Comparison of ENCODE assay signal across 12 cellular contexts in the genomic region with DNA sequence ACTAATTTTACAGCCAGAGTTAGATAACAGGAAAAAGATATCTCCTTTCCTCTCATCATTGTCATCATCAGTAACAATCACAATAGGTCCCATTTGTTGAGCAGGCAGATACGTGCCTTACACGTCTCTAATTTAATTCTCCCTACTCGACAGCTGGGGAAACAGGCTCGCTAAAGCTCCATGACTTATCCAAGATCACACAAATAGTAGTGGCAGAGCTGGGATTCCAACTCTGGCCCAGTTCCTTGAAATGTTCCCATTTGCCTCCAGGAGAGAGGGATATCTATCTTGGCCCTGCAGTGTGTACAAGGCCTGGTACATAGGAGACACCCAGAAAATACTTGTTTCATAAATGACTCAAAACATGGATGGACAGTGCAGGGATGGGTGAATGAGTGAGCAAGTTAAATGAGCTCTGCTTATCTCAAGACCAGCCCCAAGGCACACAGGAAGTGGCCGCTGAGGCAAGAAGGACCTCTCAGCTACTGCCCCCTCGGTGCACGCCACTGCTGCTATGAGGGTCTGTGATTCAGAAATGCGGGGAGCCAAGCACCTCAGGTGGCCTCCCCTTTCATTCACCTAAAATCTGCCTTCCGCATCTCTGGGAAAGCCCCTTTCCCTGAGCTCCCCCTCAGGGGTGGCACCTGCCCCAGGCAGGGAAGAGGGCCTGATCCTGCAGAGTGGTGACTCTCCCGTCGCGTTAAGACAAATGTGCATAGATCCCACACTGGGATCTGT. TPM values are rescaled to one million over a fixed set of nuclear protein-coding genes. Genes with fewer than 3 reads are reported as not detected.
DNase-seq lines count a peak whose midpoint lies in the region; ATAC-seq and TF ChIP-seq lines count a peak whose summit lies in the region.
"Had no signal": no experiment of that assay in that cellular context is flagged by ENCODE, and none has a peak within 500 bp of the region (broad histone marks: within the 10 kb centered on the region; RNA-seq: fewer than 3 reads in every experiment).

No MANE protein-coding gene starts in this region.

- DNase-seq in ELR (ENCODE audit: low read depth) = peak; percentile 71
- DNase-seq in IMR-90 = peak; percentile 44
- DNase-seq in cardiac fibroblast (ENCODE audit: low read depth in 2 of 2) = peak; percentile 21 to 23
- DNase-seq in neuronal stem cell (ENCODE audit: low spot score) = no peak
- no peak for DNase-seq in NCI-H1048 (lab: John Stamatoyannopoulos, UW)
- no peak for DNase-seq in RWPE1 (ENCODE audit: low spot score)
- no peak for DNase-seq in DMS153 (lab: John Stamatoyannopoulos, UW)
- DNase-seq: activated CD4-positive, alpha-beta memory T cell treated with anti-CD3 and anti-CD28 coated beads, Interleukin-2, amount 10 ng/mL, durations not matched to agents 7 days and 5 days; CD4-positive, CD25-positive, alpha-beta regulatory T cell; MM.1S had no signal

- H4K91ac ChIP-seq in IMR-90 (ENCODE audit: insufficient read depth, low read depth, low read length) (no peak overlapping the region), neuronal stem cell (ENCODE audit: low read depth, low read length, poor library complexity) (no peak overlapping the region)

- no peak overlapping the region for H2BK20ac ChIP-seq in IMR-90 (ENCODE audit: low read depth, low read length)

- dilution Hi-C loops in IMR-90 (cut with HindIII; ENCODE audit: low sequenced_read_pairs, unreplicated experiment) = no loop called here

- WGBS in IMR-90 (ENCODE audit: extremely low coverage in 2 of 2, insufficient read length in 1 of 2), 2 experiments = 60% methylated on average over 2 of the region's 12 CpGs; no CpG with 5 or more reads in 1 of the 2 experiments
- WGBS in neuronal stem cell (ENCODE audit: extremely low coverage in 2 of 2, insufficient read length in 2 of 2, insufficient replicate concordance in 1 of 2), 2 donors = no CpG with 5 or more reads among the region's 12 CpGs

- intact Hi-C loops in IMR-90 (cut with micrococcal nuclease) = no loop called here

- H3K23ac ChIP-seq in IMR-90 (ENCODE audit: low read depth, low read length) (no peak overlapping the region), neuronal stem cell (ENCODE audit: low read depth, low read length, poor library complexity) (peak overlapping the region; percentile 3)

- no peak overlapping the region for H2AK9ac ChIP-seq in IMR-90 (replicated peaks; ENCODE audit: low read depth, low read length, poor library complexity)

- peaks cover 22% of the 10 kb centered on the region for H3K4me1 ChIP-seq in IMR-90 (ENCODE audit: control insufficient read depth, insufficient read depth, low read length)
- peaks cover 35 to 44% of the 10 kb centered on the region in 2 donors for H3K4me1 ChIP-seq in neuronal stem cell (ENCODE audit: control insufficient read depth in 2 of 2, insufficient read depth in 1 of 2, low read depth in 1 of 2, low read length in 2 of 2)

- no peak overlapping the region for H3K27ac ChIP-seq in IMR-90 (ENCODE audit: insufficient read depth, low read length)
- no peak overlapping the region for H3K27ac ChIP-seq in neuronal stem cell (replicated peaks; ENCODE audit: low read length)
- no peak overlapping the region for H3K27ac ChIP-seq in RWPE1

- TF ChIP-seq CTCF in IMR-90 (conservative IDR thresholded peaks at IDR 0.05; ENCODE audit: low read depth, low read length) = no peak
- TF ChIP-seq CTCF in cardiac fibroblast (IDR thresholded peaks at IDR 0.05; ENCODE audit: low read depth, low read length) = no peak
- no peak for TF ChIP-seq CTCF in RWPE1 (conservative IDR thresholded peaks at IDR 0.05; ENCODE audit: low read depth)

- CTCF ChIA-PET in IMR-90 (lab: Yijun Ruan, JAX) = no interaction called here
- CTCF ChIA-PET in RWPE1 (lab: Yijun Ruan, JAX) = interaction anchor here (0.6 kb wide), 2 partner anchors 129 to 581 kb away, joined by 3 to 4 read pairs; no protein-coding TSS in a partner anchor

- H4K5ac ChIP-seq in IMR-90 (ENCODE audit: low read depth, low read length) = no peak overlapping the region

- H3K27me3 ChIP-seq in IMR-90 (ENCODE audit: control insufficient read depth, insufficient read depth, low read length) = peaks cover 48% of the 10 kb centered on the region
- peaks cover 0 to 22% (median 2%) of the 10 kb centered on the region in 3 experiments for H3K27me3 ChIP-seq in neuronal stem cell (ENCODE audit: control insufficient read depth in 3 of 3, insufficient read depth in 3 of 3, low read depth in 1 of 3, low read length in 3 of 3)

- H3K4me3 ChIP-seq in IMR-90 (ENCODE audit: insufficient read depth, low read depth, low read length) (no peak overlapping the region), cardiac fibroblast (replicated peaks in 1 of 2; ENCODE audit: low read depth in 2 of 2, low read length in 2 of 2) (no peak overlapping the region), neuronal stem cell (ENCODE audit: low read length in 2 of 2) (no peak overlapping the region)

- H3K4ac ChIP-seq in IMR-90 (ENCODE audit: low read depth, low read length) = no peak overlapping the region
- no peak overlapping the region for H3K4ac ChIP-seq in neuronal stem cell (ENCODE audit: low read length)

- H2BK120ac ChIP-seq in IMR-90 (ENCODE audit: low read depth, low read length) (no peak overlapping the region), neuronal stem cell (ENCODE audit: low read depth, low read length) (no peak overlapping the region)

- H3K4me2 ChIP-seq in IMR-90 (ENCODE audit: low read depth, low read length) (no peak overlapping the region), neuronal stem cell (ENCODE audit: insufficient read depth, low read length, poor library complexity, severe bottlenecking) (no peak overlapping the region)

- BruUV-seq in IMR-90 (replicated peaks; lab: Mats Ljungman, UMichigan) = no TSS peak

- H3K18ac ChIP-seq in IMR-90 (ENCODE audit: low read depth, low read length) = no peak overlapping the region
- peak overlapping the region; percentile 11 for H3K18ac ChIP-seq in neuronal stem cell (ENCODE audit: low read length)

- H3K36me3 ChIP-seq in IMR-90 (ENCODE audit: control insufficient read depth, insufficient read depth, low read length) (no peaks in the 10 kb centered on the region), neuronal stem cell (replicated peaks in 1 of 2; ENCODE audit: control insufficient read depth in 2 of 2, insufficient read depth in 2 of 2, low read length in 2 of 2) (no peaks in the 10 kb centered on the region)
- H3K36me3 ChIP-seq: transverse colon had no signal

- TF ChIP-seq POLR2A in IMR-90 (IDR thresholded peaks at IDR 0.05; ENCODE audit: low read depth, low read length) = no peak

- H4K20me1 ChIP-seq in IMR-90 (ENCODE audit: insufficient read depth, low read length) = peaks cover 7% of the 10 kb centered on the region; the same call in 1 of the 2 replicates

- H3K9ac ChIP-seq in IMR-90 (ENCODE audit: low read depth, low read length) (no peak overlapping the region), neuronal stem cell (ENCODE audit: low read depth, low read length, poor library complexity) (no peak overlapping the region)

- H3K56ac ChIP-seq in IMR-90 (ENCODE audit: extremely low read depth, insufficient read depth, low read length) = no peak overlapping the region

- POLR2A ChIA-PET in IMR-90 (lab: Charles Lee; ENCODE audit: unreplicated experiment) = interaction anchor here (0.5 kb wide), 1 partner anchor 216 kb away, joined by 3 read pairs; no protein-coding TSS in a partner anchor
- POLR2A ChIA-PET in RWPE1 (lab: Yijun Ruan, JAX; ENCODE audit: low non-redundant PET) = no interaction called here

- peaks cover 8% of the 10 kb centered on the region; the same call in 1 of the 2 replicates for H3K9me1 ChIP-seq in IMR-90 (ENCODE audit: insufficient read depth, low read length)

- H3K79me1 ChIP-seq in IMR-90 (ENCODE audit: low read depth in 1 of 2, low read length in 2 of 2) (no peaks in the 10 kb centered on the region), neuronal stem cell (ENCODE audit: low read depth, low read length) (peaks cover 5% of the 10 kb centered on the region)

- H3K9me3 ChIP-seq in IMR-90 (ENCODE audit: control insufficient read depth, insufficient read depth, low read length) = peaks cover 2% of the 10 kb centered on the region; the same call in 1 of the 2 replicates
- no peaks in the 10 kb centered on the region for H3K9me3 ChIP-seq in neuronal stem cell (replicated peaks in 1 of 2; ENCODE audit: control insufficient read depth in 2 of 2, insufficient read depth in 1 of 2, low read depth in 1 of 2, low read length in 2 of 2)
- H3K9me3 ChIP-seq: transverse colon had no signal

- in situ Hi-C loops in IMR-90 (cut with MboI; ENCODE audit: low sequenced_read_pairs) = no loop called here

- H3K14ac ChIP-seq in IMR-90 (replicated peaks; ENCODE audit: low read depth, low read length) (no peak overlapping the region), neuronal stem cell (ENCODE audit: low read length) (no peak overlapping the region)

- ATAC-seq in IMR-90 (ENCODE audit: low read depth) (no peak), HG02678 (IDR thresholded peaks at IDR 0.05; ENCODE audit: unreplicated experiment) (no peak)

- H2BK15ac ChIP-seq in IMR-90 (ENCODE audit: low read depth, low read length) (no peak overlapping the region), neuronal stem cell (ENCODE audit: low read length) (no peak overlapping the region)

- H2AK5ac ChIP-seq in IMR-90 (ENCODE audit: low read depth, low read length) (0 out of 2 replicates have a peak overlapping the region, but pooled peaks have one; percentile 14), neuronal stem cell (ENCODE audit: low read depth, low read length) (no peak overlapping the region)

- H2BK5ac ChIP-seq in IMR-90 (ENCODE audit: low read depth, low read length, poor library complexity, severe bottlenecking) (no peak overlapping the region), neuronal stem cell (ENCODE audit: low read length) (no peak overlapping the region)

- TF ChIP-seq RAD21 in IMR-90 (IDR thresholded peaks at IDR 0.05; ENCODE audit: low read length) = no peak

- H2AFZ ChIP-seq in IMR-90 (replicated peaks; ENCODE audit: low read length, poor library complexity) = peak overlapping the region; percentile 46
- no peak overlapping the region for H2AFZ ChIP-seq in neuronal stem cell (ENCODE audit: low read length)

- H4K8ac ChIP-seq in IMR-90 (ENCODE audit: low read depth in 2 of 2, low read length in 2 of 2) = no peak overlapping the region
- no peak overlapping the region for H4K8ac ChIP-seq in neuronal stem cell (ENCODE audit: low read depth, low read length)

- no peak overlapping the region for H2BK12ac ChIP-seq in neuronal stem cell (ENCODE audit: low read length)

TF ChIP-seq in IMR-90, 13 proteins besides CTCF, POLR2A, EP300 and RAD21 (continues in another document):
- TF ChIP-seq RCOR1 (IDR thresholded peaks at IDR 0.05; ENCODE audit: insufficient replicate concordance, low read length) = no peak
- no peak for TF ChIP-seq CEBPB (IDR thresholded peaks at IDR 0.05; ENCODE audit: low read depth, low read length)
- TF ChIP-seq SMC3 (IDR thresholded peaks at IDR 0.05; ENCODE audit: low read depth, low read length) = no peak

RNA-seq across cellular contexts. Expression of a gene that starts 3.7 kb away (rescaled TPM):
- not detected in 2 replicates for total RNA-seq in IMR-90 (2012; rRNA removed)
- 0.02 and 0.07 TPM in 2 replicates for polyA plus RNA-seq in IMR-90 (2012; rRNA removed)
- under 0.01 and 0.02 TPM in 2 replicates for polyA plus RNA-seq in IMR-90 (2012; cell fraction: cytosol; rRNA removed)
- 0.01 and 0.05 TPM in 2 replicates for polyA plus RNA-seq in IMR-90 (2012; cell fraction: nucleus; rRNA removed; ENCODE audit: low replicate concordance)
- polyA plus RNA-seq in neuronal stem cell (2013, experiment 1 of 2) = 3.7 TPM
- 4.2 TPM for polyA plus RNA-seq in neuronal stem cell (2013, experiment 2 of 2)
- polyA plus RNA-seq: CD4-positive, CD25-positive, alpha-beta regulatory T cell had no signal

Comparison
In these comparisons a context has a peak if more than half of its experiments do, and no peak if none do; other contexts are left out.
1. DNase-seq: peak in ELR (single experiment), IMR-90 (single experiment) and cardiac fibroblast (2 of 2); none in neuronal stem cell (single experiment), NCI-H1048 (single experiment), RWPE1 (single experiment) and DMS153 (single experiment).